ENCODE assay signal across 8 cellular contexts in the genomic region with DNA sequence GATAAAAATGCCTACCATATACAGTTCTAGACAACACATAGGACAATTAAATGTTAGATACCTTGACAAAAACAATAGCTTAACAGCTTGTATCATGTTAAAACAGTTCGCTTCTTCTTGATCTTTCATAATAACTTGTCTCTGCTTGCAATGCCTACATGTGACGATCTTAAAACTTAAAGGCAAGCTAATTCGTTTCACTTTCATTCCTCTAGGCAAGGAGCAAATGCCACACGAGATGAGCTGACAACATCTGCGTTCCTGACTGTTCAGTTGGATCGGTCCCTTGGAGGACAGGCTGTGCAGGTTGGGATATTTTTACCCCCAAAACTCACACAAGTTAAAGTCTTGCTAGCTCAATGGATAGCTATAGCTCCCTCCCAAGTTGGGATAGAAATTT. TPM values are rescaled to one million over a fixed set of nuclear protein-coding genes. Genes with fewer than 3 reads are reported as not detected.
DNase-seq lines count a peak whose midpoint lies in the region; ATAC-seq and TF ChIP-seq lines count a peak whose summit lies in the region.

No MANE protein-coding gene starts in this region.

- ATAC-seq in GM19467 (IDR thresholded peaks at IDR 0.05; ENCODE audit: unreplicated experiment) (peak; percentile 65), HG03520 (IDR thresholded peaks at IDR 0.05; ENCODE audit: unreplicated experiment) (peak; percentile 50)

- H3K27ac Mint-ChIP-seq in Caco-2 (ENCODE audit: unreplicated experiment): no peak overlapping the region

- CTCF ChIA-PET in Caco-2 (lab: Charles Lee): no interaction called here

- H3K27me3 ChIP-seq in effector memory CD4-positive, alpha-beta T cell (replicated peaks; ENCODE audit: control insufficient read depth, insufficient read depth, low read length, poor library complexity, severe bottlenecking): no peaks in the 10 kb centered on the region
- no peaks in the 10 kb centered on the region for H3K27me3 ChIP-seq in Caco-2 (replicated peaks; ENCODE audit: control insufficient read depth, insufficient read depth, low read length)

- H3K4me1 ChIP-seq in effector memory CD4-positive, alpha-beta T cell (ENCODE audit: control insufficient read depth, insufficient read depth, low read length, poor library complexity, severe bottlenecking): no peaks in the 10 kb centered on the region
- peaks cover 13% of the 10 kb centered on the region; the same call in 1 of the 2 replicates for H3K4me1 ChIP-seq in Caco-2

- no TSS peak for BruUV-seq in Caco-2 (replicated peaks; lab: Mats Ljungman, UMichigan)

- no peaks in the 10 kb centered on the region for H3K36me3 ChIP-seq in effector memory CD4-positive, alpha-beta T cell (ENCODE audit: control insufficient read depth, insufficient read depth, low read length)
- H3K36me3 ChIP-seq in Caco-2 (ENCODE audit: control insufficient read depth, insufficient read depth, low read length): no peaks in the 10 kb centered on the region

- POLR2A ChIA-PET in Caco-2 (lab: Charles Lee): interaction anchor here (0.7 kb wide), 1 partner anchor 884 kb away, joined by 4 read pairs; no protein-coding TSS in a partner anchor

- H3K4me1 Mint-ChIP-seq in Caco-2 (ENCODE audit: low read depth, unreplicated experiment): peaks cover 13% of the 10 kb centered on the region

- peaks cover 8% of the 10 kb centered on the region for H3K27me3 Mint-ChIP-seq in Caco-2 (ENCODE audit: insufficient read depth, unreplicated experiment)

- no peaks in the 10 kb centered on the region for H3K9me3 ChIP-seq in effector memory CD4-positive, alpha-beta T cell (ENCODE audit: control insufficient read depth, low read length)
- no peaks in the 10 kb centered on the region for H3K9me3 ChIP-seq in Caco-2

- no peaks in the 10 kb centered on the region for H3K36me3 Mint-ChIP-seq in Caco-2 (ENCODE audit: insufficient read depth, unreplicated experiment)

- peak overlapping the region; percentile 48 for H3K4me3 ChIP-seq in effector memory CD4-positive, alpha-beta T cell (ENCODE audit: insufficient read depth, low read depth, low read length, poor library complexity, severe bottlenecking)
- no peak overlapping the region for H3K4me3 ChIP-seq in Caco-2 (ENCODE audit: low read depth, low read length)

- H3K9me3 Mint-ChIP-seq in Caco-2 (ENCODE audit: unreplicated experiment): no peaks in the 10 kb centered on the region

- H3K27ac ChIP-seq in effector memory CD4-positive, alpha-beta T cell (ENCODE audit: insufficient read depth, low read length, poor library complexity, severe bottlenecking): peak overlapping the region; percentile 2

- H3K4me3 Mint-ChIP-seq in Caco-2 (ENCODE audit: unreplicated experiment): no peak overlapping the region

- intact Hi-C loops in Caco-2 (cut with micrococcal nuclease; ENCODE audit: unreplicated experiment): no loop called here

- peak; percentile 30 for DNase-seq in Daoy (ENCODE audit: low read depth)
- no peak for DNase-seq in effector memory CD4-positive, alpha-beta T cell
- DNase-seq in T1000 (lab: John Stamatoyannopoulos, UW): no peak
- DNase-seq in Caco-2: no peak
- no peak for DNase-seq in activated gamma-delta T cell (lab: John Stamatoyannopoulos, UW)
- no peak for DNase-seq in occipital lobe (lab: John Stamatoyannopoulos, UW)

- TF ChIP-seq CTCF in Caco-2 (IDR thresholded peaks at IDR 0.05; ENCODE audit: insufficient read depth in 1 of 2, low read depth in 1 of 2, low read length in 1 of 2, severe bottlenecking in 1 of 2, unreplicated experiment in 1 of 2): no peak

RNA-seq across cellular contexts. Expression of a gene that starts 51.6 kb away (rescaled TPM):
- total RNA-seq in Daoy (2014; rRNA removed; shearing (Covaris generic)): 27.2 and 38.5 TPM in 2 replicates
- 40.6 and 42.5 TPM in 2 replicates for total RNA-seq in Caco-2 (2022)
- total RNA-seq in occipital lobe: 82.2 TPM
